Comparison of ENCODE assay signal across 20 cellular contexts in the genomic region with DNA sequence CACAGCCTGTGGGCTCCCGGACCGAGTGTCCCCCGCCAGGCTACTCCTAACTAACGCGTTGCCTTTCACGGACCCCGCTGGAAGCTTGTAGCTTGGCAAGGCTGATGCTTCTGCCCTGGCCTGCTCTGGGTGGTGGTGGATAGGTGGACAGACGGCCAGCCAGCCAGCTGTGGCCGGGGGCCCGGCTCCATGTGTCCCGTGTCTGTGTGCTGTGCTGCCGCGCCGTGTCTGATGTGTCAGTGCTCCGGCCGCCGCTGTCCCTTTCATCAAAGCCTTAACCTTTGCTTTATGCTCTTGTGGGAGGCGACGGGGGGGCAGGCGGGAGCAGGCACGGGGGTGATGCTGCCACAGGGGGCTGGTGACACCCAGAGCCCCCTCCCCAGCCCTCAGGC. TPM values are rescaled to one million over a fixed set of nuclear protein-coding genes. Genes with fewer than 3 reads are reported as not detected.
DNase-seq lines count a peak whose midpoint lies in the region; TF ChIP-seq lines count a peak whose summit lies in the region.
"Had no signal": no experiment of that assay in that cellular context is flagged by ENCODE, and none has a peak within 500 bp of the region (broad histone marks: within the 10 kb centered on the region; RNA-seq: fewer than 3 reads in every experiment).

No MANE protein-coding gene starts in this region.

- peaks cover 4% of the 10 kb centered on the region for H3K79me2 ChIP-seq in mammary epithelial cell (ENCODE audit: insufficient read depth, low read length)

- H4K8ac ChIP-seq in neuronal stem cell (ENCODE audit: low read depth, low read length) = no peak overlapping the region

- no peak overlapping the region for H2BK5ac ChIP-seq in neuronal stem cell (ENCODE audit: low read length)

- H2BK15ac ChIP-seq in neuronal stem cell (ENCODE audit: low read length) = no peak overlapping the region

- H2BK12ac ChIP-seq in neuronal stem cell (ENCODE audit: low read length) = no peak overlapping the region

- H3K9ac ChIP-seq in mammary epithelial cell (ENCODE audit: insufficient read depth, low read length) (no peak overlapping the region), neuronal stem cell (ENCODE audit: low read depth, low read length, poor library complexity) (no peak overlapping the region)

- 88% methylated on average over 12 of the region's 21 CpGs for WGBS in mammary epithelial cell (ENCODE audit: low coverage, missing lambda C conversion rate)
- WGBS in neuronal stem cell (ENCODE audit: extremely low coverage in 2 of 2, insufficient read length in 2 of 2, insufficient replicate concordance in 1 of 2), 2 donors = no CpG with 5 or more reads among the region's 21 CpGs

- H3K27ac Mint-ChIP-seq in activated naive CD4-positive, alpha-beta T cell treated with anti-CD3 and anti-CD28 coated beads for 36 hours = no peak overlapping the region
- H3K27ac Mint-ChIP-seq: CD8-positive, alpha-beta memory T cell had no signal

- H3K14ac ChIP-seq in neuronal stem cell (ENCODE audit: low read length) = peak overlapping the region; percentile 21

- in situ Hi-C loops in mammary epithelial cell (cut with MboI; ENCODE audit: low sequenced_read_pairs in 2 of 2) = no loop called here

- no peak for TF ChIP-seq POLR2A in breast epithelium (IDR thresholded peaks at IDR 0.05)

- intact Hi-C loops in mammary epithelial cell (cut with micrococcal nuclease) = no loop called here
- intact Hi-C loops in breast epithelium (cut with DNase I; ENCODE audit: low total_unique reads) = no loop called here
- intact Hi-C loops in activated naive CD4-positive, alpha-beta T cell treated with anti-CD3 and anti-CD28 coated beads for 36 hours (cut with micrococcal nuclease) = no loop called here

- H3K4me3 ChIP-seq in mammary epithelial cell (replicated peaks in 1 of 3; ENCODE audit: insufficient read depth in 1 of 3, low read depth in 2 of 3, low read length in 3 of 3) = no peak overlapping the region
- H3K4me3 ChIP-seq in breast epithelium = no peak overlapping the region
- H3K4me3 ChIP-seq in neuronal stem cell (ENCODE audit: low read length in 2 of 2) = no peak overlapping the region

- H3K9me3 ChIP-seq in mammary epithelial cell (replicated peaks; ENCODE audit: insufficient read depth, low read length) (no peaks in the 10 kb centered on the region), breast epithelium (no peaks in the 10 kb centered on the region), neuronal stem cell (replicated peaks in 1 of 2; ENCODE audit: control insufficient read depth in 2 of 2, insufficient read depth in 1 of 2, low read depth in 1 of 2, low read length in 2 of 2) (no peaks in the 10 kb centered on the region)
- H3K9me3 ChIP-seq: Caco-2 had no signal

- H3K18ac ChIP-seq in neuronal stem cell (ENCODE audit: low read length) = no peak overlapping the region

- H3K27ac ChIP-seq in mammary epithelial cell (ENCODE audit: insufficient read depth, low read depth, low read length) (no peak overlapping the region), breast epithelium (no peak overlapping the region), RWPE1 (peak overlapping the region; percentile 21; the same call in 1 of the 2 replicates), neuronal stem cell (replicated peaks; ENCODE audit: low read length) (no peak overlapping the region)

- H3K23ac ChIP-seq in neuronal stem cell (ENCODE audit: low read depth, low read length, poor library complexity) = peak overlapping the region; percentile 44

- peaks cover 4% of the 10 kb centered on the region for H3K79me1 ChIP-seq in neuronal stem cell (ENCODE audit: low read depth, low read length)

- H2AK5ac ChIP-seq in neuronal stem cell (ENCODE audit: low read depth, low read length) = no peak overlapping the region

- H3K36me3 Mint-ChIP-seq in activated naive CD4-positive, alpha-beta T cell treated with anti-CD3 and anti-CD28 coated beads for 36 hours (ENCODE audit: low read depth) = no peaks in the 10 kb centered on the region
- H3K36me3 Mint-ChIP-seq: CD4-positive, CD25-positive, alpha-beta regulatory T cell had no signal

- TF ChIP-seq CTCF in mammary epithelial cell (conservative IDR thresholded peaks at IDR 0.05 in 1 of 2, IDR thresholded peaks at IDR 0.05 in 1 of 2; ENCODE audit: extremely low read depth in 1 of 2, insufficient read depth in 1 of 2, low read depth in 1 of 2, low read length in 2 of 2) (no peak), breast epithelium (IDR thresholded peaks at IDR 0.05) (no peak), RWPE1 (conservative IDR thresholded peaks at IDR 0.05; ENCODE audit: low read depth) (no peak)

- H2AFZ ChIP-seq in mammary epithelial cell (ENCODE audit: low read depth, low read length) (no peak overlapping the region), neuronal stem cell (ENCODE audit: low read length) (no peak overlapping the region)

- H2BK120ac ChIP-seq in neuronal stem cell (ENCODE audit: low read depth, low read length) = no peak overlapping the region

- dilution Hi-C loops in mammary epithelial cell (cut with HindIII; ENCODE audit: low sequenced_read_pairs) = no loop called here

- no peaks in the 10 kb centered on the region for H3K9me3 Mint-ChIP-seq in activated naive CD4-positive, alpha-beta T cell treated with anti-CD3 and anti-CD28 coated beads for 36 hours
- H3K9me3 Mint-ChIP-seq: CD4-positive, CD25-positive, alpha-beta regulatory T cell; CD8-positive, alpha-beta memory T cell; H9 had no signal

- CTCF ChIA-PET in mammary epithelial cell (lab: Charles Lee; ENCODE audit: low non-redundant PET) (no interaction called here), RWPE1 (lab: Yijun Ruan, JAX) (no interaction called here)
- CTCF ChIA-PET in activated naive CD4-positive, alpha-beta T cell treated with anti-CD3 and anti-CD28 coated beads for 36 hours (lab: Charles Lee) = no interaction called here

- DNase-seq in mammary epithelial cell = no peak
- no peak for DNase-seq in breast epithelium (ENCODE audit: low spot score in 2 of 2)
- DNase-seq in RWPE1 (ENCODE audit: low spot score) = no peak
- DNase-seq in neuronal stem cell (ENCODE audit: low spot score) = no peak
- DNase-seq in COLO829 (ENCODE audit: low spot score) = no peak
- DNase-seq in activated naive CD4-positive, alpha-beta T cell treated with anti-CD3 and anti-CD28 coated beads for 36 hours = no peak
- DNase-seq in NCI-H187 treated with DMSO at 0.1 percent for 48 hours (lab: John Stamatoyannopoulos, UW) = no peak
- no peak for DNase-seq in NCI-H2081 treated with DMSO at 0.1 percent for 48 hours (lab: John Stamatoyannopoulos, UW)
- DNase-seq: 8988T; C1 segment of cervical spinal cord; Caco-2; CD4-positive, CD25-positive, alpha-beta regulatory T cell; CD8-positive, alpha-beta memory T cell; DMS153; DMS79; GDM1; H9 had no signal

- H3K4me2 ChIP-seq in mammary epithelial cell (ENCODE audit: insufficient read depth, low read depth, low read length) (no peak overlapping the region), neuronal stem cell (ENCODE audit: insufficient read depth, low read length, poor library complexity, severe bottlenecking) (no peak overlapping the region)

- H4K91ac ChIP-seq in neuronal stem cell (ENCODE audit: low read depth, low read length, poor library complexity) = no peak overlapping the region

- no peaks in the 10 kb centered on the region for H4K20me1 ChIP-seq in mammary epithelial cell (ENCODE audit: insufficient read depth, low read length)

- TSS peak; percentile 58 for BruUV-seq in mammary epithelial cell (replicated peaks; lab: Mats Ljungman, UMichigan)

- POLR2A ChIA-PET in RWPE1 (lab: Yijun Ruan, JAX; ENCODE audit: low non-redundant PET) = no interaction called here

- no peak overlapping the region for H3K4me3 Mint-ChIP-seq in activated naive CD4-positive, alpha-beta T cell treated with anti-CD3 and anti-CD28 coated beads for 36 hours
- H3K4me3 Mint-ChIP-seq: CD8-positive, alpha-beta memory T cell; H9 had no signal

- H3K27me3 ChIP-seq in mammary epithelial cell (ENCODE audit: insufficient read depth, low read length) (no peaks in the 10 kb centered on the region), breast epithelium (no peaks in the 10 kb centered on the region), neuronal stem cell (ENCODE audit: control insufficient read depth in 3 of 3, insufficient read depth in 3 of 3, low read depth in 1 of 3, low read length in 3 of 3) (no peaks in the 10 kb centered on the region)

- H3K27me3 Mint-ChIP-seq in activated naive CD4-positive, alpha-beta T cell treated with anti-CD3 and anti-CD28 coated beads for 36 hours (ENCODE audit: low read depth) = no peaks in the 10 kb centered on the region
- H3K27me3 Mint-ChIP-seq: CD4-positive, CD25-positive, alpha-beta regulatory T cell; CD8-positive, alpha-beta memory T cell had no signal

- H3K4me1 Mint-ChIP-seq in activated naive CD4-positive, alpha-beta T cell treated with anti-CD3 and anti-CD28 coated beads for 36 hours (ENCODE audit: low read depth) = no peaks in the 10 kb centered on the region
- H3K4me1 Mint-ChIP-seq: H9 had no signal

- H3K4ac ChIP-seq in neuronal stem cell (ENCODE audit: low read length) = no peak overlapping the region

- H3K4me1 ChIP-seq in mammary epithelial cell (ENCODE audit: insufficient read depth, low read length) = peaks cover 11% of the 10 kb centered on the region
- no peaks in the 10 kb centered on the region for H3K4me1 ChIP-seq in breast epithelium
- no peaks in the 10 kb centered on the region for H3K4me1 ChIP-seq in neuronal stem cell (ENCODE audit: control insufficient read depth in 2 of 2, insufficient read depth in 1 of 2, low read depth in 1 of 2, low read length in 2 of 2)
- H3K4me1 ChIP-seq: Caco-2 had no signal

- H3K36me3 ChIP-seq in mammary epithelial cell (ENCODE audit: insufficient read depth, low read length) = peaks cover 2% of the 10 kb centered on the region
- H3K36me3 ChIP-seq in breast epithelium = no peaks in the 10 kb centered on the region
- peaks cover 0 to 3% of the 10 kb centered on the region in 2 donors for H3K36me3 ChIP-seq in neuronal stem cell (replicated peaks in 1 of 2; ENCODE audit: control insufficient read depth in 2 of 2, insufficient read depth in 2 of 2, low read length in 2 of 2)

RNA-seq across cellular contexts. Expression of gene CCDC188, which starts 5.0 kb away (rescaled TPM):
- 1 to 10 TPM in 1 of 2 donors, under 1 TPM in 1; 0.17 to 2.8 TPM for total RNA-seq in mammary epithelial cell
- polyA plus RNA-seq in mammary epithelial cell = 0.29 TPM
- not detected for polyA minus RNA-seq in mammary epithelial cell
- under 1 TPM in 1 of 3 donors, not detected in 2; 0.66 TPM for total RNA-seq in breast epithelium
- polyA plus RNA-seq in neuronal stem cell (2013, experiment 1 of 2) = not detected
- not detected for polyA plus RNA-seq in neuronal stem cell (2013, experiment 2 of 2)
- total RNA-seq in activated naive CD4-positive, alpha-beta T cell treated with anti-CD3 and anti-CD28 coated beads for 36 hours = not detected
- total RNA-seq: A673; Caco-2; CD8-positive, alpha-beta memory T cell; H1; H9 had no signal
- polyA plus RNA-seq: AG04450; CD4-positive, CD25-positive, alpha-beta regulatory T cell; CD8-positive, alpha-beta memory T cell; H1 had no signal

RNA-seq across cellular contexts. Expression of gene ZDHHC8, which starts 14.2 kb away (rescaled TPM):
- total RNA-seq in mammary epithelial cell (10 to 100 TPM; 10.7 to 79.4 TPM), breast epithelium (10 to 100 TPM; 10.2 to 14.1 (median 11.2) TPM)
- polyA plus RNA-seq in mammary epithelial cell = 37.7 TPM
- 9.9 TPM for polyA minus RNA-seq in mammary epithelial cell
- 44.3 TPM for polyA plus RNA-seq in neuronal stem cell (2013, experiment 1 of 2)
- polyA plus RNA-seq in neuronal stem cell (2013, experiment 2 of 2) = 42.8 TPM
- total RNA-seq in activated naive CD4-positive, alpha-beta T cell treated with anti-CD3 and anti-CD28 coated beads for 36 hours = 10 to 100 TPM; 26.4 to 31.3 TPM

RNA-seq across cellular contexts. Expression of gene TRMT2A, which starts 28.8 kb away (rescaled TPM):
- total RNA-seq in mammary epithelial cell (10 to 100 TPM; 30.3 to 42.6 TPM), breast epithelium (10 to 100 TPM; 49.8 to 72.4 (median 51.1) TPM)
- 24.7 TPM for polyA plus RNA-seq in mammary epithelial cell
- 44.9 TPM for polyA minus RNA-seq in mammary epithelial cell
- 21.2 TPM for polyA plus RNA-seq in neuronal stem cell (2013, experiment 1 of 2)
- 21.9 TPM for polyA plus RNA-seq in neuronal stem cell (2013, experiment 2 of 2)
- total RNA-seq in activated naive CD4-positive, alpha-beta T cell treated with anti-CD3 and anti-CD28 coated beads for 36 hours = 10 to 100 TPM; 51.8 to 57.9 TPM

RNA-seq across cellular contexts. Expression of gene RANBP1, which starts 29.9 kb away (rescaled TPM):
- total RNA-seq in mammary epithelial cell (100 to 1,000 TPM in 1 of 2 donors, 10 to 100 TPM in 1; 80.2 to 211 TPM), breast epithelium (100 to 1,000 TPM; 131 to 202 (median 146) TPM)
- 320 TPM for polyA plus RNA-seq in mammary epithelial cell
- polyA minus RNA-seq in mammary epithelial cell = 116 TPM
- 496 TPM for polyA plus RNA-seq in neuronal stem cell (2013, experiment 1 of 2)
- 494 TPM for polyA plus RNA-seq in neuronal stem cell (2013, experiment 2 of 2)
- 100 to 1,000 TPM; 445 to 455 TPM for total RNA-seq in activated naive CD4-positive, alpha-beta T cell treated with anti-CD3 and anti-CD28 coated beads for 36 hours
